34 cellular contexts compared by ENCODE assay signal in genomic region chr15:51387699-51388041, GRCh38. TPM values are rescaled to one million over a fixed set of nuclear protein-coding genes. Genes with fewer than 3 reads are reported as not detected.
"Had no signal": no experiment of that assay in that cellular context is flagged by ENCODE, and none has a peak within 500 bp of the region (broad histone marks: within the 10 kb centered on the region; RNA-seq: fewer than 3 reads in every experiment).

No MANE protein-coding gene starts in this region.

- ATAC-seq: naive thymus-derived CD4-positive, alpha-beta T cell; natural killer cell; psoas muscle; right cardiac atrium; right lobe of liver; stimulated activated memory B cell treated with anti-CD40 and anti-IgM and Interleukin-4, amounts not matched to agents 10 μg/mL and 1 μg/mL and 100 μg/mL, for 72 hours; stimulated activated naive CD8-positive, alpha-beta T cell treated with anti-CD3 and anti-CD28 coated beads, Interleukin-15, amount 100 ng/mL, for 72 hours; stimulated activated naive CD8-positive, alpha-beta T cell treated with anti-CD3 and anti-CD28 coated beads, Interleukin-15, Interleukin-2, amounts not matched to agents 100 U/mL and 50 U/mL, for 24 hours had no signal

- H3K4me3 ChIP-seq: neural progenitor cell, ovary, psoas muscle, right lobe of liver, skin epidermis, smooth muscle cell, spleen, suprapubic skin, thoracic aorta, thyroid gland, tibial nerve, upper lobe of left lung, vagina had no signal

- FAIRE-seq: urothelium cell line had no signal

- H3K36me3 ChIP-seq: neural progenitor cell, ovary, right lobe of liver, suprapubic skin, thoracic aorta, thyroid gland, tibial nerve, upper lobe of left lung, vagina had no signal

- DNase-seq: naive thymus-derived CD4-positive, alpha-beta T cell; natural killer cell; occipital lobe; ovary; posterior cingulate gyrus; psoas muscle; right cardiac atrium; right lobe of liver; spleen; stimulated activated CD4-positive, alpha-beta T cell treated with anti-CD3 and anti-CD28 coated beads, Interleukin-12 subunit alpha, Interleukin-12 subunit beta, amount 100 ng/mL, for 4 hours; stimulated activated CD4-positive, alpha-beta T cell treated with anti-CD3 and anti-CD28 coated beads, Interleukin-1b, Interleukin-23, amount 100 ng/mL, for 48 hours; stimulated activated CD4-positive, alpha-beta T cell treated with anti-CD3 and anti-CD28 coated beads, Interleukin-4, amount 100 ng/mL, for 1 hour; stimulated activated CD4-positive, alpha-beta T cell treated with anti-CD3 and anti-CD28 coated beads, Interleukin-4, amount 100 ng/mL, for 4 hours; stimulated activated CD8-positive, alpha-beta memory T cell treated with anti-CD3 and anti-CD28 coated beads, Interleukin-4, amount 100 ng/mL, for 48 hours; stimulated activated naive CD4-positive, alpha-beta T cell; stimulated activated naive CD8-positive, alpha-beta T cell treated with anti-CD3 and anti-CD28 coated beads, Interleukin-15, amount 100 ng/mL, for 72 hours; stimulated activated naive CD8-positive, alpha-beta T cell treated with anti-CD3 and anti-CD28 coated beads, Interleukin-15, Interleukin-2, amounts not matched to agents 100 U/mL and 50 U/mL, for 24 hours; substantia nigra; thyroid gland; trophoblast cell had no signal

- H3K27ac ChIP-seq: neural progenitor cell, ovary, parathyroid adenoma, psoas muscle, right lobe of liver, skin epidermis, spleen, suprapubic skin, thoracic aorta, thyroid gland, tibial nerve, upper lobe of left lung, vagina had no signal

- H3K9ac ChIP-seq: neural progenitor cell, parathyroid adenoma had no signal

- H3K4me2 ChIP-seq: neural progenitor cell, smooth muscle cell had no signal

- H3K27me3 ChIP-seq: neural progenitor cell, ovary, right lobe of liver, thyroid gland, tibial nerve, upper lobe of left lung, vagina had no signal

- H3K79me2 ChIP-seq: parathyroid adenoma had no signal

- H3K9me3 ChIP-seq: ovary, psoas muscle, right lobe of liver, spleen, suprapubic skin, thoracic aorta, thyroid gland, tibial nerve, upper lobe of left lung, vagina had no signal

- H3K4me1 ChIP-seq: parathyroid adenoma, psoas muscle, suprapubic skin, thyroid gland, tibial nerve, upper lobe of left lung, vagina had no signal

- H2AFZ ChIP-seq: neural progenitor cell, parathyroid adenoma had no signal

RNA-seq across cellular contexts. Expression of gene GLDN, which starts 46.2 kb away (rescaled TPM):
- total RNA-seq: naive thymus-derived CD4-positive, alpha-beta T cell; natural killer cell; renal cortical epithelial cell had no signal
- polyA plus RNA-seq: naive thymus-derived CD4-positive, alpha-beta T cell had no signal

RNA-seq across cellular contexts. Expression of gene CYP19A1, which starts 49.3 kb away (rescaled TPM):
- total RNA-seq: natural killer cell, progenitor cell of endocrine pancreas, renal cortical epithelial cell, right lobe of liver, smooth muscle cell had no signal
- polyA plus RNA-seq: naive thymus-derived CD4-positive, alpha-beta T cell; neural cell; smooth muscle cell had no signal
